8 cellular contexts compared by ENCODE assay signal in genomic region chr2:10446631-10447030, GRCh38. TPM values are rescaled to one million over a fixed set of nuclear protein-coding genes. Genes with fewer than 3 reads are reported as not detected.
A peak's percentile ranks its signal among the peaks of the same experiment; 100 is the strongest.
DNase-seq lines count a peak whose midpoint lies in the region; ATAC-seq, FAIRE-seq and TF ChIP-seq lines count a peak whose summit lies in the region.

No MANE protein-coding gene starts in this region.

- H3K9me1 ChIP-seq in K562 (ENCODE audit: control insufficient read depth, insufficient read depth, low read length) = no peaks in the 10 kb centered on the region

- peaks cover 62% of the 10 kb centered on the region for H4K20me1 ChIP-seq in BLaER1
- H4K20me1 ChIP-seq in K562 (replicated peaks; ENCODE audit: control insufficient read depth, insufficient read depth, low read length) = peaks cover 36% of the 10 kb centered on the region

- no TSS peak for BruUV-seq in K562 (replicated peaks; lab: Mats Ljungman, UMichigan)

- H3K79me2 ChIP-seq in K562 (ENCODE audit: control insufficient read depth, insufficient read depth, low read length) = peaks cover 67% of the 10 kb centered on the region

- H3K9me3 ChIP-seq in BLaER1 (peaks cover 8% of the 10 kb centered on the region), K562 (replicated peaks; ENCODE audit: control insufficient read depth, insufficient read depth, low read depth, low read length) (no peaks in the 10 kb centered on the region)
- H3K9me3 ChIP-seq in naive thymus-derived CD4-positive, alpha-beta T cell (ENCODE audit: control insufficient read depth in 2 of 3, low read length in 3 of 3) = no peaks in the 10 kb centered on the region

- in situ Hi-C loops in K562 (cut with MboI) = no loop called here

- H3K4me2 ChIP-seq in BLaER1 (peak overlapping the region; percentile 96), K562 (ENCODE audit: insufficient read depth, low read length) (peak overlapping the region; percentile 82)

- CTCF ChIA-PET in K562 (lab: Yijun Ruan, JAX; ENCODE audit: low intra/inter-chr PET ratio) = interaction anchor here (0.5 kb wide), 1 partner anchor 223 kb away, joined by 3 read pairs; no protein-coding TSS in a partner anchor
- CTCF ChIA-PET in naive thymus-derived CD4-positive, alpha-beta T cell (lab: Charles Lee) = interaction anchor here (0.5 to 2.9 kb wide), 4 partner anchors 11 to 378 kb away, joined by 3 to 10 read pairs (median 6); no protein-coding TSS in a partner anchor

- intact Hi-C loops in K562 (cut with micrococcal nuclease) = no loop called here
- intact Hi-C loops in naive thymus-derived CD4-positive, alpha-beta T cell (cut with micrococcal nuclease) = loop anchor here (1.0 to 10.0 kb wide), 9 partner anchors 118 to 1764 kb away; partner anchors contain the start of genes GRHL1 (in 2 of the 2), CPSF3 (in 1 of the 2), IAH1 (in 1 of the 2) and ID2 (in 1 of the 2)

- no peak for FAIRE-seq in K562 (lab: Jason Lieb, UNC)

- H3K27me3 ChIP-seq in BLaER1 (no peaks in the 10 kb centered on the region), K562 (ENCODE audit: control insufficient read depth in 2 of 2, insufficient read depth in 2 of 2, low read length in 2 of 2) (no peaks in the 10 kb centered on the region)
- H3K27me3 ChIP-seq in naive thymus-derived CD4-positive, alpha-beta T cell (ENCODE audit: control insufficient read depth in 2 of 2, insufficient read depth in 2 of 2, low read length in 2 of 2) = no peaks in the 10 kb centered on the region

- H3K4me1 ChIP-seq in BLaER1 (peaks cover 48% of the 10 kb centered on the region), K562 (replicated peaks in 1 of 2; ENCODE audit: control insufficient read depth in 2 of 2, insufficient read depth in 2 of 2, low read length in 2 of 2) (peaks cover 17 to 26% of the 10 kb centered on the region in 2 experiments; a peak in 4 of 5 replicates)
- H3K4me1 ChIP-seq in naive thymus-derived CD4-positive, alpha-beta T cell (ENCODE audit: control insufficient read depth in 2 of 2, insufficient read depth in 2 of 2, low read length in 2 of 2) = peaks cover 12 to 26% of the 10 kb centered on the region in 2 donors

- H3K9ac ChIP-seq in BLaER1 = peak overlapping the region; percentile 90
- H3K9ac ChIP-seq in K562 (ENCODE audit: insufficient read depth in 1 of 2, low read depth in 2 of 2, low read length in 2 of 2) = peak overlapping the region; percentile 85 to 90

- H3K4me1 Mint-ChIP-seq in IgD-negative memory B cell = peaks cover 23 to 38% (median 33%) of the 10 kb centered on the region in 3 donors
- peaks cover 5 to 51% (median 22%) of the 10 kb centered on the region in 7 donors for H3K4me1 Mint-ChIP-seq in naive thymus-derived CD4-positive, alpha-beta T cell

- TF ChIP-seq EP300 in K562 (IDR thresholded peaks at IDR 0.05; ENCODE audit: low read length) = no peak

- H3K36me3 ChIP-seq in BLaER1 (peaks cover 36% of the 10 kb centered on the region), K562 (ENCODE audit: control insufficient read depth, insufficient read depth, low read length) (peaks cover 52% of the 10 kb centered on the region)
- peaks cover 15 to 31% (median 19%) of the 10 kb centered on the region in 3 experiments for H3K36me3 ChIP-seq in naive thymus-derived CD4-positive, alpha-beta T cell (ENCODE audit: control insufficient read depth in 2 of 3, insufficient read depth in 3 of 3, low read length in 3 of 3)

- H3K36me3 Mint-ChIP-seq in IgD-negative memory B cell = peaks cover 2% of the 10 kb centered on the region
- peaks cover 13 to 29% (median 17%) of the 10 kb centered on the region in 5 donors for H3K36me3 Mint-ChIP-seq in naive thymus-derived CD4-positive, alpha-beta T cell

- TF ChIP-seq CTCF in K562 (IDR thresholded peaks at IDR 0.05 in 2 of 3, conservative IDR thresholded peaks at IDR 0.05 in 1 of 3; ENCODE audit: insufficient read depth in 2 of 3, low read depth in 1 of 3, low read length in 3 of 3) = no peak

- H3K4me3 ChIP-seq in BLaER1 = peak overlapping the region; percentile 74
- peak overlapping the region; percentile 61 for H3K4me3 ChIP-seq in K562
- peak overlapping the region; percentile 19 for H3K4me3 ChIP-seq in naive thymus-derived CD4-positive, alpha-beta T cell (ENCODE audit: low read length)

- no peak overlapping the region for H2AFZ ChIP-seq in K562 (ENCODE audit: low read depth, low read length)

- no peaks in the 10 kb centered on the region for H3K9me3 Mint-ChIP-seq in IgD-negative memory B cell
- no peaks in the 10 kb centered on the region for H3K9me3 Mint-ChIP-seq in naive thymus-derived CD4-positive, alpha-beta T cell

- POLR2A ChIA-PET in K562 (lab: Yijun Ruan, JAX) = interaction anchor here (0.5 to 7.0 kb wide), 22 partner anchors 8 to 576 kb away, joined by 3 to 54 read pairs (median 4); no protein-coding TSS in a partner anchor
- POLR2A ChIA-PET in naive thymus-derived CD4-positive, alpha-beta T cell (lab: Charles Lee) = interaction anchor here (0.6 to 2.8 kb wide), 8 partner anchors 10 to 402 kb away, joined by 3 to 21 read pairs (median 4); partner anchors contain the start of gene HPCAL1

- H3K27ac Mint-ChIP-seq in IgD-negative memory B cell = peak overlapping the region; percentile 46 to 93 (median 86)
- H3K27ac Mint-ChIP-seq in naive thymus-derived CD4-positive, alpha-beta T cell = peak overlapping the region in 5 of 9 donors; percentile 14 to 88 (median 56)

- no peak for TF ChIP-seq RAD21 in K562 (CRISPR knock-in tag; conservative IDR thresholded peaks at IDR 0.05 in 1 of 2, IDR thresholded peaks at IDR 0.05 in 1 of 2)

- peak overlapping the region; percentile 90 to 96 (median 94) for H3K4me3 Mint-ChIP-seq in IgD-negative memory B cell
- H3K4me3 Mint-ChIP-seq in naive thymus-derived CD4-positive, alpha-beta T cell = peak overlapping the region in 7 of 10 donors; percentile 46 to 86 (median 70)

- H3K27ac ChIP-seq in BLaER1 (peak overlapping the region; percentile 95), K562 (ENCODE audit: extremely low read depth, low read depth, low read length) (peak overlapping the region; percentile 47; the same call in 2 of the 3 replicates)
- H3K27ac ChIP-seq in naive thymus-derived CD4-positive, alpha-beta T cell (ENCODE audit: low read depth, low read length) = no peak overlapping the region

- no peak for ATAC-seq in K562
- ATAC-seq in naive thymus-derived CD4-positive, alpha-beta T cell = no peak

- 1% methylated on average over 6 of the region's 6 CpGs for WGBS in K562 (ENCODE audit: insufficient coverage, low coverage, missing lambda C conversion rate)

- no peak for TF ChIP-seq POLR2A in K562 (conservative IDR thresholded peaks at IDR 0.05)

- H3K27me3 Mint-ChIP-seq in IgD-negative memory B cell = no peaks in the 10 kb centered on the region
- H3K27me3 Mint-ChIP-seq in naive thymus-derived CD4-positive, alpha-beta T cell = no peaks in the 10 kb centered on the region

- DNase-seq in K562 (ENCODE audit: extremely low read depth in 1 of 4, low spot score in 3 of 4) (no peak), hippocampal formation (lab: John Stamatoyannopoulos, UW) (no peak), NOMO-1 treated with DMSO at 0.1 percent for 48 hours (lab: John Stamatoyannopoulos, UW; ENCODE audit: unreplicated experiment) (no peak), COLO829 (ENCODE audit: low spot score) (no peak), NCI-H510A (lab: John Stamatoyannopoulos, UW) (no peak)
- no peak for DNase-seq in naive thymus-derived CD4-positive, alpha-beta T cell

TF ChIP-seq in K562, 482 proteins besides CTCF, POLR2A, EP300 and RAD21:
- no peak for TF ChIP-seq SAFB (IDR thresholded peaks at IDR 0.05; ENCODE audit: borderline replicate concordance, low read depth, low read length)
- 0 out of 4 replicates have a peak, but pooled peaks have one; percentile 17 for TF ChIP-seq SIN3A (IDR thresholded peaks at IDR 0.05; ENCODE audit: borderline replicate concordance in 2 of 2, control insufficient read depth in 1 of 2, low read depth in 2 of 2, low read length in 2 of 2)

RNA-seq across cellular contexts. Expression of gene ODC1, which starts 1.5 kb away (rescaled TPM):
- polyA plus RNA-seq in IgD-negative memory B cell = 207 TPM
- total RNA-seq in K562 (2011; cell fraction: chromatin; rRNA removed; ENCODE audit: low replicate concordance) = 99.9 and 124 TPM in 2 replicates
- total RNA-seq in K562 (2011; cell fraction: nucleolus; rRNA removed) = 80.3 and 83.7 TPM in 2 replicates
- 115 and 142 TPM in 2 replicates for total RNA-seq in K562 (2011; cell fraction: nucleoplasm; rRNA removed)
- total RNA-seq in K562 (2014; rRNA removed) = 392 and 447 TPM in 2 replicates
- 525 and 551 TPM in 2 replicates for total RNA-seq in K562 (2014; rRNA removed; fragmentation: Illumina TruSeq; extraction: Trizol)
- total RNA-seq in K562 (2015; rRNA removed; fragmentation: Illumina TruSeq; extraction: Trizol) = 512 and 539 TPM in 2 replicates
- total RNA-seq in K562 (2021) = 379 and 398 TPM in 2 replicates
- polyA plus RNA-seq in K562 (2011; rRNA removed) = 368 and 563 TPM in 2 replicates
- 282 and 395 TPM in 2 replicates for polyA plus RNA-seq in K562 (2011; cell fraction: cytosol; rRNA removed)
- 190 and 232 TPM in 2 replicates for polyA plus RNA-seq in K562 (2011; cell fraction: nucleus; rRNA removed)
- 213 and 358 TPM in 2 replicates for polyA plus RNA-seq in K562 (2012)
- polyA plus RNA-seq in K562 (2014; fragmentation: Illumina TruSeq; extraction: Trizol) = 473 and 553 TPM in 2 replicates
- 100 to 1,000 TPM; 142 to 169 TPM for polyA plus RNA-seq in K562 (2014; fragmentation: Nextera tagmentation; extraction: Ambion mirVana)
- polyA plus RNA-seq in K562 (2014; rRNA removed) = 457 and 488 TPM in 2 replicates
- 600 and 763 TPM in 2 replicates for polyA minus RNA-seq in K562 (2011; rRNA and poly(A)+ RNA removed)
- 138 and 222 TPM in 2 replicates for polyA minus RNA-seq in K562 (2011; cell fraction: cytosol; rRNA and poly(A)+ RNA removed)
- 41.1 and 78.2 TPM in 2 replicates for polyA minus RNA-seq in K562 (2011; cell fraction: nucleus; rRNA and poly(A)+ RNA removed)
- total RNA-seq in naive thymus-derived CD4-positive, alpha-beta T cell = 10 to 100 TPM; 32.7 to 88.2 (median 52.4) TPM
- polyA plus RNA-seq in naive thymus-derived CD4-positive, alpha-beta T cell = 10 to 100 TPM; 48.3 to 66.5 TPM

Comparison
In these comparisons a context has a peak if more than half of its experiments do, and no peak if none do; other contexts are left out.
1. H3K4me3 ChIP-seq: peak in every context shown above with its lines; median percentile 74 in BLaER1; 61 in K562; 19 in naive thymus-derived CD4-positive, alpha-beta T cell.